In genomic region chr10:855079-855478, GRCh38 we compare ENCODE assay signal across 21 cellular contexts.
DNase-seq lines count a peak whose midpoint lies in the region; ATAC-seq and TF ChIP-seq lines count a peak whose summit lies in the region.
"Had no signal": no experiment of that assay in that cellular context is flagged by ENCODE, and none has a peak within 500 bp of the region (broad histone marks: within the 10 kb centered on the region; RNA-seq: fewer than 3 reads in every experiment).

No MANE protein-coding gene starts in this region.

- TF ChIP-seq CTCF in WTC11 (IDR thresholded peaks at IDR 0.05) = no peak

- peak overlapping the region; percentile 21 for H3K27ac Mint-ChIP-seq in activated CD8-positive, alpha-beta memory T cell treated with anti-CD3 and anti-CD28 coated beads, Interleukin-2, amount 10 ng/mL, durations not matched to agents 7 days and 5 days
- H3K27ac Mint-ChIP-seq in WTC11 (peak overlapping the region; percentile 19; the same call in 1 of the 2 replicates), memory B cell (peak overlapping the region; percentile 99)
- peak overlapping the region; percentile 42 for H3K27ac Mint-ChIP-seq in stimulated activated naive B cell treated with anti-CD40 and anti-IgM and Interleukin-4, amounts not matched to agents 10 μg/mL and 1 μg/mL and 100 μg/mL, for 72 hours

- H3K36me3 Mint-ChIP-seq in activated CD8-positive, alpha-beta memory T cell treated with anti-CD3 and anti-CD28 coated beads, Interleukin-2, amount 10 ng/mL, durations not matched to agents 7 days and 5 days = peaks cover 58% of the 10 kb centered on the region
- H3K36me3 Mint-ChIP-seq in WTC11 (peaks cover 58% of the 10 kb centered on the region), memory B cell (peaks cover 21% of the 10 kb centered on the region)
- H3K36me3 Mint-ChIP-seq in stimulated activated naive B cell treated with anti-CD40 and anti-IgM and Interleukin-4, amounts not matched to agents 10 μg/mL and 1 μg/mL and 100 μg/mL, for 72 hours = peaks cover 46 to 74% of the 10 kb centered on the region in 2 donors

- DNase-seq in activated CD8-positive, alpha-beta memory T cell treated with anti-CD3 and anti-CD28 coated beads, Interleukin-2, amount 10 ng/mL, durations not matched to agents 7 days and 5 days = no peak
- DNase-seq in activated CD8-positive, alpha-beta memory T cell treated with anti-CD3 and anti-CD28 coated beads for 24 hours = no peak
- DNase-seq in WTC11 (ENCODE audit: low spot score) = no peak
- no peak for DNase-seq in memory B cell (ENCODE audit: low spot score in 2 of 2)
- no peak for DNase-seq in stimulated activated naive B cell treated with anti-CD40 and anti-IgM and Interleukin-4, amounts not matched to agents 10 μg/mL and 1 μg/mL and 100 μg/mL, for 72 hours
- no peak for DNase-seq in stimulated activated CD4-positive, alpha-beta T cell treated with anti-CD3 and anti-CD28 coated beads, Interleukin-4, amount 100 ng/mL, for 1 hour
- DNase-seq: 8988T; Caco-2; GF-D8; HCEC 1CT; NCI-H1417 treated with DMSO at 0.1 percent for 48 hours; NCI-H1930; NCI-H2171 treated with DMSO at 0.1 percent for 48 hours; NCI-H446; NCI-H69; NK-92 treated with Interleukin-12 subunit alpha and Interleukin-12 subunit beta, amount 100 ng/mL, for 24 hours had no signal

- no peak for ATAC-seq in activated CD8-positive, alpha-beta memory T cell treated with anti-CD3 and anti-CD28 coated beads, Interleukin-2, amount 10 ng/mL, durations not matched to agents 7 days and 5 days
- ATAC-seq in WTC11 (no peak), memory B cell (ENCODE audit: low read depth) (no peak), HG02938 (IDR thresholded peaks at IDR 0.05; ENCODE audit: unreplicated experiment) (no peak), HG03521 (IDR thresholded peaks at IDR 0.05; ENCODE audit: unreplicated experiment) (no peak)
- ATAC-seq in stimulated activated naive B cell treated with anti-CD40 and anti-IgM and Interleukin-4, amounts not matched to agents 10 μg/mL and 1 μg/mL and 100 μg/mL, for 72 hours (replicated peaks) = no peak
- ATAC-seq: GM23338, HepG2, Right ventricle myocardium inferior had no signal

- POLR2A ChIA-PET in WTC11 (lab: Charles Lee) = no interaction called here

- peaks cover 41% of the 10 kb centered on the region for H3K4me1 Mint-ChIP-seq in activated CD8-positive, alpha-beta memory T cell treated with anti-CD3 and anti-CD28 coated beads, Interleukin-2, amount 10 ng/mL, durations not matched to agents 7 days and 5 days
- H3K4me1 Mint-ChIP-seq in WTC11 (peaks cover 23% of the 10 kb centered on the region), memory B cell (peaks cover 27% of the 10 kb centered on the region)
- peaks cover 32 to 60% of the 10 kb centered on the region in 2 donors for H3K4me1 Mint-ChIP-seq in stimulated activated naive B cell treated with anti-CD40 and anti-IgM and Interleukin-4, amounts not matched to agents 10 μg/mL and 1 μg/mL and 100 μg/mL, for 72 hours

- H3K27me3 Mint-ChIP-seq in activated CD8-positive, alpha-beta memory T cell treated with anti-CD3 and anti-CD28 coated beads, Interleukin-2, amount 10 ng/mL, durations not matched to agents 7 days and 5 days = no peaks in the 10 kb centered on the region
- H3K27me3 Mint-ChIP-seq in WTC11 (ENCODE audit: low read depth) (peaks cover 2% of the 10 kb centered on the region; the same call in 1 of the 2 replicates), memory B cell (no peaks in the 10 kb centered on the region)
- H3K27me3 Mint-ChIP-seq in stimulated activated naive B cell treated with anti-CD40 and anti-IgM and Interleukin-4, amounts not matched to agents 10 μg/mL and 1 μg/mL and 100 μg/mL, for 72 hours = no peaks in the 10 kb centered on the region

- CTCF ChIA-PET in activated CD8-positive, alpha-beta memory T cell treated with anti-CD3 and anti-CD28 coated beads, Interleukin-2, amount 10 ng/mL, durations not matched to agents 7 days and 5 days (lab: Charles Lee) = no interaction called here
- CTCF ChIA-PET in WTC11 (lab: Charles Lee) = no interaction called here

- H3K9me3 Mint-ChIP-seq in activated CD8-positive, alpha-beta memory T cell treated with anti-CD3 and anti-CD28 coated beads, Interleukin-2, amount 10 ng/mL, durations not matched to agents 7 days and 5 days (ENCODE audit: low read depth) = no peaks in the 10 kb centered on the region
- H3K9me3 Mint-ChIP-seq in WTC11 (peaks cover 26% of the 10 kb centered on the region), memory B cell (peaks cover 2% of the 10 kb centered on the region)
- H3K9me3 Mint-ChIP-seq in stimulated activated naive B cell treated with anti-CD40 and anti-IgM and Interleukin-4, amounts not matched to agents 10 μg/mL and 1 μg/mL and 100 μg/mL, for 72 hours = peaks cover 0 to 2% of the 10 kb centered on the region in 2 donors

- no peak overlapping the region for H3K4me3 Mint-ChIP-seq in activated CD8-positive, alpha-beta memory T cell treated with anti-CD3 and anti-CD28 coated beads, Interleukin-2, amount 10 ng/mL, durations not matched to agents 7 days and 5 days
- H3K4me3 Mint-ChIP-seq in WTC11 (no peak overlapping the region), memory B cell (no peak overlapping the region)
- no peak overlapping the region for H3K4me3 Mint-ChIP-seq in stimulated activated naive B cell treated with anti-CD40 and anti-IgM and Interleukin-4, amounts not matched to agents 10 μg/mL and 1 μg/mL and 100 μg/mL, for 72 hours
- H3K4me3 Mint-ChIP-seq: GM23338 had no signal

TF ChIP-seq in WTC11, 78 proteins besides CTCF, POLR2A, EP300 and RAD21 (continues in another document):
- TF ChIP-seq CDX4 (CRISPR knock-in tag; IDR thresholded peaks at IDR 0.05; ENCODE audit: borderline replicate concordance) (no peak), ZNF281 (CRISPR knock-in tag; IDR thresholded peaks at IDR 0.05) (no peak), ZNF232 (CRISPR knock-in tag; IDR thresholded peaks at IDR 0.05) (no peak), STAT6 (CRISPR knock-in tag; conservative IDR thresholded peaks at IDR 0.05; ENCODE audit: low read depth) (no peak)

Comparison
In these comparisons a context has a peak if more than half of its experiments do, and no peak if none do; other contexts are left out.
1. H3K27ac Mint-ChIP-seq: peak in every context shown above with its lines; median percentile 99 in memory B cell; 42 in stimulated activated naive B cell treated with anti-CD40 and anti-IgM and Interleukin-4, amounts not matched to agents 10 μg/mL and 1 μg/mL and 100 μg/mL, for 72 hours; 21 in activated CD8-positive, alpha-beta memory T cell treated with anti-CD3 and anti-CD28 coated beads, Interleukin-2, amount 10 ng/mL, durations not matched to agents 7 days and 5 days; 19 in WTC11.